ENCODE assay signal across 1 cellular context in the genomic region with DNA sequence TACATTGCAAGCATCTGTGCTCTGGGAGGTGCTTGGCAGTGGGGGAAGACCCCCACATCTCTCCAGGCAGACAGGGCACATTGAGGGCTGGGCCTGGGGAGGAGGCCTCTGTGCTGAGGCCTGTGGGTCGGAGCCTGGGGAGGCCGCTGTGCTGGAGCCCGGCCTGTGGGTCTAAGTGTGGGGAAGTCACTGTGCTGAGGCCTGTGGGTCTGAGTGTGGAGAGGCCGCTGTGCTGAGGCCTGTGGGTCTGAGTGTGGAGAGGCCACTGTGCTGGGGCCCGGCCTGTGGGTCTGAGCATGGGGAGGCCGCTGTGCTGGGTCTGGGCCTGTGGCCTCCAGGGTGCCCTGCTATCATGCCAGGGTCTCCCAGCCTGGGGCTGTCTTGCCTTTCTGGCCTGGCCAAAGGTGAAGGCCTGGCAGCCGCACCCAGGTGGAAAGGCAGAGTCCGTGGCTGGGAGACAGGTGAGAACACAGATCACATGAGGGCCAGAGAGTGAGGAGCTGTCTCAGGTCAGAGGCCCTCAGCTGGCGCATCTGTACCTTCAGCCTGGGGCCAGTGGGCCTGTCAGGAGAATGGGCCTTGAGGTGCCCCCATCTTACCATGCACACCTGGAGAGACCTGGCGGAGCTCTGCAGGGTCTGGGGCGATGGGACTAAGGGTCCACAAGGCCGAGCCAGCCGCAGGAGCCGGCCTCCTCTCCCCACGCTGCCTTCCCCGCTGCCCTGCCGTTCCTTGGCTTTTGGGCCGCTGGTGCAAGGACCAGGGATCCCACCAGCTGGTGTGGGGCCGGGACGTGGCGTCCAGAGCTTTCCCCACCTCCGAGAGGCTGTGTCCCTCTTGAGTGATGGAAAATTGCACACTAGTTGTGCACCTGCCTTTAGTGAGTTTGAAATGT.
TF ChIP-seq lines count a peak whose summit lies in the region.

No MANE protein-coding gene starts in this region.

TF ChIP-seq in WTC11, 78 proteins besides CTCF, POLR2A, EP300 and RAD21 (continued from another document):
- TF ChIP-seq, protein P1, sequence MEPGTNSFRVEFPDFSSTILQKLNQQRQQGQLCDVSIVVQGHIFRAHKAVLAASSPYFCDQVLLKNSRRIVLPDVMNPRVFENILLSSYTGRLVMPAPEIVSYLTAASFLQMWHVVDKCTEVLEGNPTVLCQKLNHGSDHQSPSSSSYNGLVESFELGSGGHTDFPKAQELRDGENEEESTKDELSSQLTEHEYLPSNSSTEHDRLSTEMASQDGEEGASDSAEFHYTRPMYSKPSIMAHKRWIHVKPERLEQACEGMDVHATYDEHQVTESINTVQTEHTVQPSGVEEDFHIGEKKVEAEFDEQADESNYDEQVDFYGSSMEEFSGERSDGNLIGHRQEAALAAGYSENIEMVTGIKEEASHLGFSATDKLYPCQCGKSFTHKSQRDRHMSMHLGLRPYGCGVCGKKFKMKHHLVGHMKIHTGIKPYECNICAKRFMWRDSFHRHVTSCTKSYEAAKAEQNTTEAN (CRISPR knock-in tag; IDR thresholded peaks at IDR 0.05): no peak
